11 cellular contexts compared by ENCODE assay signal in the genomic region with DNA sequence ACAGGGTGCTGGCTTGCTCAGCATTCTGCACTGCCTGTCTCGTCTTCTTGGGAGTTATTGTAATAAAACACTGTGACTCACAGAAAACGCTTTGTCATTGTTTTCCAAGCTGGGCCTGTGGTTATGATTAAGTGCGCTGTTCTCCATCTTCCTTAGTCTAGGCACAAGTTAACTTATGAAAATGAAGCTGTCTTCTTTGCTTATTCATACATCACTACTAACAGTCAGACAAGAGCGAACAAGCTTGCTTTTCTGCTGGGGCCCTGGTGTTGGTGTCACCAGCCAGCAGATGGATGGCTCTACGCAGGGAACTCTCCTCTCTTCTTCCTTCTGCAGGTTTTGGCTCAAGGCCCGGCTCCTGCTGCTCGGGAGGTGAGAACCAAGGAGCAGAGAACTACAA.
DNase-seq lines count a peak whose midpoint lies in the region; ATAC-seq and TF ChIP-seq lines count a peak whose summit lies in the region.
"Had no signal": no experiment of that assay in that cellular context is flagged by ENCODE, and none has a peak within 500 bp of the region (broad histone marks: within the 10 kb centered on the region; RNA-seq: fewer than 3 reads in every experiment).

No MANE protein-coding gene starts in this region.

- H3K9me3 Mint-ChIP-seq in endothelial cell (ENCODE audit: unreplicated experiment) (no peaks in the 10 kb centered on the region), nephron progenitor cell (no peaks in the 10 kb centered on the region)

- no peaks in the 10 kb centered on the region for H3K4me1 Mint-ChIP-seq in endothelial cell (ENCODE audit: unreplicated experiment)
- no peaks in the 10 kb centered on the region for H3K4me1 Mint-ChIP-seq in nephron progenitor cell

- H3K36me3 Mint-ChIP-seq in endothelial cell (ENCODE audit: low read depth, unreplicated experiment) (no peaks in the 10 kb centered on the region), nephron progenitor cell (ENCODE audit: low read depth) (no peaks in the 10 kb centered on the region)

- H3K4me3 Mint-ChIP-seq in endothelial cell (ENCODE audit: unreplicated experiment) (no peak overlapping the region), nephron progenitor cell (no peak overlapping the region)

- H3K27ac Mint-ChIP-seq in endothelial cell (ENCODE audit: unreplicated experiment) (no peak overlapping the region), nephron progenitor cell (no peak overlapping the region)

- ATAC-seq in GM21528 (IDR thresholded peaks at IDR 0.05; ENCODE audit: low FRiP score, unreplicated experiment): no peak
- ATAC-seq: SK-N-SH treated with all-trans-retinoic acid at 6 μM for 48 hours had no signal

- DNase-seq in DMS 273 treated with DMSO at 0.1 percent for 48 hours (lab: John Stamatoyannopoulos, UW): peak; percentile 37
- peak; percentile 72 for DNase-seq in LoVo (ENCODE audit: low spot score)
- DNase-seq in cardiac fibroblast (ENCODE audit: low read depth in 2 of 2): peak; percentile 51 to 94
- peak; percentile 49 for DNase-seq in occipital lobe (lab: John Stamatoyannopoulos, UW)
- DNase-seq in GDM1 (lab: John Stamatoyannopoulos, UW): no peak
- DNase-seq in endothelial cell (ENCODE audit: low spot score): no peak
- no peak for DNase-seq in nephron progenitor cell
- DNase-seq: activated T-cell treated with anti-CD3 and anti-CD28 coated beads, Interleukin-2, amount 50 U/mL, for 48 hours had no signal

- TF ChIP-seq CTCF in cardiac fibroblast (IDR thresholded peaks at IDR 0.05; ENCODE audit: low read depth, low read length): no peak
- no peak for TF ChIP-seq CTCF in endothelial cell (IDR thresholded peaks at IDR 0.05; ENCODE audit: unreplicated experiment)
- TF ChIP-seq CTCF in nephron progenitor cell (IDR thresholded peaks at IDR 0.05): no peak

- H3K27me3 Mint-ChIP-seq in endothelial cell (ENCODE audit: unreplicated experiment) (no peaks in the 10 kb centered on the region), nephron progenitor cell (ENCODE audit: low read depth, poor library complexity) (peaks cover 5% of the 10 kb centered on the region)

- H3K4me3 ChIP-seq in cardiac fibroblast (replicated peaks in 1 of 2; ENCODE audit: low read depth in 2 of 2, low read length in 2 of 2): no peak overlapping the region
- H3K4me3 ChIP-seq: HAP-1 had no signal

Comparison
In these comparisons a context has a peak if more than half of its experiments do, and no peak if none do; other contexts are left out.
1. DNase-seq: peak in DMS 273 treated with DMSO at 0.1 percent for 48 hours (single experiment), LoVo (single experiment), cardiac fibroblast (2 of 2) and occipital lobe (single experiment); none in GDM1 (single experiment), endothelial cell (single experiment) and nephron progenitor cell (single experiment).